Comparison of ENCODE assay signal across 9 cellular contexts in genomic region chr4:156983366-156983765, GRCh38. TPM values are rescaled to one million over a fixed set of nuclear protein-coding genes. Genes with fewer than 3 reads are reported as not detected.
A peak's percentile ranks its signal among the peaks of the same experiment; 100 is the strongest.
DNase-seq lines count a peak whose midpoint lies in the region; ATAC-seq and TF ChIP-seq lines count a peak whose summit lies in the region.
"Had no signal": no experiment of that assay in that cellular context is flagged by ENCODE, and none has a peak within 500 bp of the region (broad histone marks: within the 10 kb centered on the region; RNA-seq: fewer than 3 reads in every experiment).

No MANE protein-coding gene starts in this region.

- in situ Hi-C loops in astrocyte of the spinal cord (cut with HindIII; ENCODE audit: low sequenced_read_pairs) = no loop called here

- H3K4me3 ChIP-seq in AG04450 (ENCODE audit: low read depth, low read length) (no peak overlapping the region), astrocyte of the spinal cord (ENCODE audit: low read depth, low read length) (no peak overlapping the region), kidney epithelial cell (ENCODE audit: low read depth, low read length) (no peak overlapping the region)
- H3K4me3 ChIP-seq: left lung had no signal

- no peak for DNase-seq in AG04450 (ENCODE audit: low read depth, low spot score)
- peak; percentile 58 for DNase-seq in LHCN-M2 (ENCODE audit: low read depth)
- peak; percentile 26 for DNase-seq in astrocyte of the spinal cord (ENCODE audit: low read depth, low spot score)
- DNase-seq in kidney epithelial cell (ENCODE audit: low read depth) = no peak
- DNase-seq in NCI-H1694 (lab: John Stamatoyannopoulos, UW) = no peak
- no peak for DNase-seq in activated naive CD4-positive, alpha-beta T cell treated with anti-CD3 and anti-CD28 coated beads, Interleukin-2, amount 50 U/mL, for 16 hours
- DNase-seq: left lung had no signal

- no peak overlapping the region for H3K27ac ChIP-seq in AG04450 (ENCODE audit: low read depth, low read length)
- H3K27ac ChIP-seq: left lung had no signal

- CTCF ChIA-PET in AG04450 (lab: Charles Lee) = interaction anchor here (0.6 to 5.1 kb wide), 7 partner anchors 15 to 188 kb away, joined by 3 to 43 read pairs (median 6); no protein-coding TSS in a partner anchor

- POLR2A ChIA-PET in AG04450 (lab: Yijun Ruan, JAX) = no interaction called here

- no peaks in the 10 kb centered on the region for H3K9me3 ChIP-seq in AG04450 (ENCODE audit: control insufficient read depth, insufficient read depth, low read length)

- H3K36me3 ChIP-seq in kidney epithelial cell (ENCODE audit: control insufficient read depth, insufficient read depth, low read length) = no peaks in the 10 kb centered on the region
- H3K36me3 ChIP-seq: left lung had no signal

- H3K27me3 ChIP-seq in AG04450 (ENCODE audit: control insufficient read depth, insufficient read depth, low read length) (no peaks in the 10 kb centered on the region), kidney epithelial cell (ENCODE audit: control insufficient read depth, insufficient read depth, low read length) (no peaks in the 10 kb centered on the region)
- H3K27me3 ChIP-seq: left lung had no signal

- ATAC-seq in GM19351 (IDR thresholded peaks at IDR 0.05; ENCODE audit: unreplicated experiment) = no peak
- ATAC-seq in esophagus mucosa = no peak
- ATAC-seq: left lung had no signal

- TF ChIP-seq CTCF in AG04450 (IDR thresholded peaks at IDR 0.05; ENCODE audit: low read depth, low read length) (peak; percentile 71), astrocyte of the spinal cord (IDR thresholded peaks at IDR 0.05; ENCODE audit: low read depth, low read length) (peak; percentile 57), kidney epithelial cell (IDR thresholded peaks at IDR 0.05; ENCODE audit: insufficient read depth, low read length, poor library complexity, severe bottlenecking) (peak; percentile 36)

RNA-seq across cellular contexts. Expression of gene PDGFC, which starts 11.8 kb away (rescaled TPM):
- polyA plus RNA-seq in AG04450 (2011; rRNA removed) = 66.8 and 72.7 TPM in 2 replicates
- polyA minus RNA-seq in AG04450 (2011; rRNA and poly(A)+ RNA removed) = 90.2 and 126 TPM in 2 replicates
- total RNA-seq in LHCN-M2 (2014; rRNA removed) = 89.3 and 107 TPM in 2 replicates
- 68.1 TPM for polyA plus RNA-seq in LHCN-M2 (2012)
- total RNA-seq in kidney epithelial cell = 67.2 and 82.5 TPM in 2 replicates
- total RNA-seq in esophagus mucosa = 4.4 TPM

Comparison
In these comparisons a context has a peak if more than half of its experiments do, and no peak if none do; other contexts are left out.
1. DNase-seq: peak in LHCN-M2 (single experiment) and astrocyte of the spinal cord (single experiment); none in AG04450 (single experiment), kidney epithelial cell (single experiment), NCI-H1694 (single experiment) and activated naive CD4-positive, alpha-beta T cell treated with anti-CD3 and anti-CD28 coated beads, Interleukin-2, amount 50 U/mL, for 16 hours (single experiment).
2. RNA of gene PDGFC, which starts 11.8 kb away (total RNA-seq): 89.3 to 107 TPM in LHCN-M2 and 67.2 to 82.5 TPM in kidney epithelial cell; 4.4 TPM in esophagus mucosa (single experiment); every median in the first group is over 10 times any median in the second.
3. Peak in every context shown above with its lines, with median percentiles within 50 percentile points of each other: CTCF ChIP-seq.